ENCODE assay signal across 21 cellular contexts in the genomic region with DNA sequence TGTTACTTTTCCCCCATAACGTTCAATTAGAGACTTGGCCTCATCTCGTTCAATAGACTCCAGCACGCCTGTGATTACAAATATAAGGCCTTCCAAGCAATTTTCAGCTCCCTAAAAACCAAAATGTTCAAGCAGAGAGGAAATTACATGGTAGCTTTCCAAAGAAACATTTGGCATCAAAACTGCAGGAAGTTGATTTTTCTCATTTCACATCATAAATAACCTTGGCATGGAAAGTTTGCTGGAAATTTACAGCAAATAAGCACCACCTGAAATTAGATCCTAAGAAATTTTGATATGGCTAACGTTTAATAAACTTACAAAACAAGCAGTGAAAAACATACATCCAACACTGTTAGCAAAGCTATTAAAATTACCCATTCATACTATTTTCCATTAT.
"Had no signal": no experiment of that assay in that cellular context is flagged by ENCODE, and none has a peak within 500 bp of the region (broad histone marks: within the 10 kb centered on the region; RNA-seq: fewer than 3 reads in every experiment).

No MANE protein-coding gene starts in this region.

- H3K4me1 Mint-ChIP-seq: activated B cell treated with CpG ODN at 0.5 μM for 24 hours; activated CD4-positive, alpha-beta T cell treated with anti-CD3 and anti-CD28 coated beads, Interleukin-2, amount 10 ng/mL, durations not matched to agents 7 days and 5 days; activated naive CD8-positive, alpha-beta T cell treated with anti-CD3 and anti-CD28 coated beads, Interleukin-2, amount 50 U/mL, for 24 hours had no signal

- DNase-seq: activated B cell treated with CpG ODN at 0.5 μM for 24 hours; activated CD4-positive, alpha-beta T cell treated with anti-CD3 and anti-CD28 coated beads, Interleukin-2, amount 10 ng/mL, durations not matched to agents 7 days and 5 days; activated CD8-positive, alpha-beta T cell treated with anti-CD3 and anti-CD28 coated beads, Interleukin-2, amount 10 ng/mL, durations not matched to agents 7 days and 5 days; activated naive CD4-positive, alpha-beta T cell treated with anti-CD3 and anti-CD28 coated beads for 36 hours; activated naive CD8-positive, alpha-beta T cell treated with anti-CD3 and anti-CD28 coated beads, Interleukin-2, amount 50 U/mL, for 24 hours; activated T-cell treated with anti-CD3 and anti-CD28 coated beads, Interleukin-2, amount 50 U/mL, for 24 hours; aorta; brain microvascular endothelial cell; central memory CD4-positive, alpha-beta T cell; effector CD4-positive, alpha-beta T cell; natural killer cell; retina; stimulated activated CD4-positive, alpha-beta T cell treated with anti-CD3 and anti-CD28 coated beads, Interleukin-2, amount 100 ng/mL, for 24 hours; stimulated activated naive CD4-positive, alpha-beta T cell treated with Interleukin-2 at 50 U/mL for 16 hours; substantia nigra had no signal

- H3K4me3 Mint-ChIP-seq: activated B cell treated with CpG ODN at 0.5 μM for 24 hours; activated CD4-positive, alpha-beta T cell treated with anti-CD3 and anti-CD28 coated beads, Interleukin-2, amount 10 ng/mL, durations not matched to agents 7 days and 5 days; activated CD8-positive, alpha-beta T cell treated with anti-CD3 and anti-CD28 coated beads, Interleukin-2, amount 10 ng/mL, durations not matched to agents 7 days and 5 days; activated naive CD4-positive, alpha-beta T cell treated with anti-CD3 and anti-CD28 coated beads for 36 hours; activated naive CD8-positive, alpha-beta T cell treated with anti-CD3 and anti-CD28 coated beads, Interleukin-2, amount 50 U/mL, for 24 hours; activated T-cell treated with anti-CD3 and anti-CD28 coated beads, Interleukin-2, amount 50 U/mL, for 24 hours; natural killer cell had no signal

- H3K27me3 Mint-ChIP-seq: activated B cell treated with CpG ODN at 0.5 μM for 24 hours; activated CD4-positive, alpha-beta T cell treated with anti-CD3 and anti-CD28 coated beads, Interleukin-2, amount 10 ng/mL, durations not matched to agents 7 days and 5 days; activated naive CD8-positive, alpha-beta T cell treated with anti-CD3 and anti-CD28 coated beads, Interleukin-2, amount 50 U/mL, for 24 hours; activated T-cell treated with anti-CD3 and anti-CD28 coated beads, Interleukin-2, amount 50 U/mL, for 24 hours had no signal

- H3K27ac Mint-ChIP-seq: activated B cell treated with CpG ODN at 0.5 μM for 24 hours; activated CD4-positive, alpha-beta T cell treated with anti-CD3 and anti-CD28 coated beads, Interleukin-2, amount 10 ng/mL, durations not matched to agents 7 days and 5 days; activated CD8-positive, alpha-beta T cell treated with anti-CD3 and anti-CD28 coated beads, Interleukin-2, amount 10 ng/mL, durations not matched to agents 7 days and 5 days; activated naive CD4-positive, alpha-beta T cell treated with anti-CD3 and anti-CD28 coated beads for 36 hours; activated naive CD8-positive, alpha-beta T cell treated with anti-CD3 and anti-CD28 coated beads, Interleukin-2, amount 50 U/mL, for 24 hours; activated T-helper 2 cell treated with anti-CD3 and anti-CD28 coated beads, Interferon-gamma antibody, Interleukin-2, Interleukin-4, amounts not matched to agents 10 μg/mL and 5 μg/mL and 100 μg/mL, durations not matched to agents 14 hours and 24 hours and 36 hours; natural killer cell had no signal

- H3K4me3 ChIP-seq: coronary artery, esophagus muscularis mucosa, tibial nerve had no signal

- H2AFZ ChIP-seq: parathyroid adenoma had no signal

- H3K27ac ChIP-seq: brain microvascular endothelial cell, esophagus muscularis mucosa, neutrophil, parathyroid adenoma, tibial nerve had no signal

- H3K4me1 ChIP-seq: parathyroid adenoma, tibial nerve had no signal

- H3K79me2 ChIP-seq: parathyroid adenoma had no signal

- H3K9me3 ChIP-seq: esophagus muscularis mucosa, neutrophil, tibial nerve had no signal

- ATAC-seq: activated CD8-positive, alpha-beta T cell treated with anti-CD3 and anti-CD28 coated beads, Interleukin-2, amount 10 ng/mL, durations not matched to agents 7 days and 5 days; activated naive CD8-positive, alpha-beta T cell treated with anti-CD3 and anti-CD28 coated beads, Interleukin-2, amount 50 U/mL, for 24 hours; natural killer cell had no signal

- H3K9ac ChIP-seq: parathyroid adenoma had no signal

- H3K9me3 Mint-ChIP-seq: activated B cell treated with CpG ODN at 0.5 μM for 24 hours; activated CD4-positive, alpha-beta T cell treated with anti-CD3 and anti-CD28 coated beads, Interleukin-2, amount 10 ng/mL, durations not matched to agents 7 days and 5 days; activated naive CD4-positive, alpha-beta T cell treated with anti-CD3 and anti-CD28 coated beads for 36 hours; activated naive CD8-positive, alpha-beta T cell treated with anti-CD3 and anti-CD28 coated beads, Interleukin-2, amount 50 U/mL, for 24 hours; activated T-cell treated with anti-CD3 and anti-CD28 coated beads, Interleukin-2, amount 50 U/mL, for 24 hours; activated T-helper 2 cell treated with anti-CD3 and anti-CD28 coated beads, Interferon-gamma antibody, Interleukin-2, Interleukin-4, amounts not matched to agents 10 μg/mL and 5 μg/mL and 100 μg/mL, durations not matched to agents 14 hours and 24 hours and 36 hours; natural killer cell had no signal

- H3K27me3 ChIP-seq: brain microvascular endothelial cell, esophagus muscularis mucosa, neutrophil, tibial nerve had no signal
